27 cellular contexts compared by ENCODE assay signal in the genomic region with DNA sequence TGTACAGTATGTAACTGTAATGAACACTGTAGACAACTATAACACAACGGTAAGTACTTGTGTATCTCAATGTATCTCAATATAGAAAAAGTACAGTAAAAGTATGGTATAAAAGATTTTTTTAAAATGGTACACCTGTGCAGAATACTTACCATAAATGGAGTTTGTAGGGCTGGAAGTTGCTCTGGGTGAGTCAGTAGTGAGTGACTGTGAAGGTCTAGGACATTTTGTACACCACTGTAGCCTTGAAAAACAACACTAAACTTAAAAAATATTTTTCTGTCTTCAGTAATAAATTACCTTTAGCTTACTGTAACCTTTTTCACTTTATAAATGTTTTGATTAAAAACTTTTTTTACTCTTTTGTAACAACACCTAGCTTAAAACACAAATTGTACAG.
"Had no signal": no experiment of that assay in that cellular context is flagged by ENCODE, and none has a peak within 500 bp of the region (broad histone marks: within the 10 kb centered on the region; RNA-seq: fewer than 3 reads in every experiment).

No MANE protein-coding gene starts in this region.

- H3K27ac Mint-ChIP-seq: activated CD4-positive, alpha-beta memory T cell treated with anti-CD3 and anti-CD28 coated beads for 36 hours; activated CD4-positive, alpha-beta T cell treated with anti-CD3 and anti-CD28 coated beads, Interleukin-2, amount 10 ng/mL, durations not matched to agents 24 days and 14 days; activated naive CD4-positive, alpha-beta T cell treated with anti-CD3 and anti-CD28 coated beads, Interleukin-2, amount 50 U/mL, for 24 hours; activated naive CD8-positive, alpha-beta T cell treated with anti-CD3 and anti-CD28 coated beads, Interleukin-2, amount 50 U/mL, for 24 hours; activated T-cell treated with anti-CD3 and anti-CD28 coated beads, Interleukin-2, amount 50 U/mL, for 24 hours; naive B cell; T-helper 1 cell treated with Interleukin-12 subunit alpha and Interleukin-12 subunit beta and Interleukin-4 antibody, amounts not matched to agents 30 μg/mL and 1 μg/mL, for 36 hours had no signal

- DNase-seq: activated CD4-positive, alpha-beta memory T cell treated with anti-CD3 and anti-CD28 coated beads for 36 hours; activated CD4-positive, alpha-beta T cell treated with anti-CD3 and anti-CD28 coated beads, Interleukin-2, amount 10 ng/mL, durations not matched to agents 24 days and 14 days; activated CD8-positive, alpha-beta memory T cell treated with anti-CD3 and anti-CD28 coated beads, Interleukin-2, amount 50 U/mL, for 48 hours; activated gamma-delta T cell treated with Interleukin-2 at 50 U/mL for 16 hours; activated naive CD8-positive, alpha-beta T cell treated with anti-CD3 and anti-CD28 coated beads, Interleukin-2, amount 50 U/mL, for 24 hours; activated T-cell treated with anti-CD3 and anti-CD28 coated beads, Interleukin-2, amount 50 U/mL, for 24 hours; colonic mucosa; effector CD8-positive, alpha-beta T cell; foreskin melanocyte; islet precursor cell; left cardiac atrium; left ventricle myocardium superior; naive B cell; pancreas; psoas muscle; stimulated activated CD4-positive, alpha-beta T cell treated with anti-CD3 and anti-CD28 coated beads, Interleukin-4, amount 100 ng/mL, for 1 hour; stimulated activated naive CD8-positive, alpha-beta T cell treated with anti-CD3 and anti-CD28 coated beads, Interleukin-15, Interleukin-2, amounts not matched to agents 100 U/mL and 50 U/mL, for 24 hours; SW 1271; T1000; testis; transverse colon; WERI-Rb-1 had no signal

- H3K27me3 Mint-ChIP-seq: activated CD4-positive, alpha-beta memory T cell treated with anti-CD3 and anti-CD28 coated beads for 36 hours; activated CD4-positive, alpha-beta T cell treated with anti-CD3 and anti-CD28 coated beads, Interleukin-2, amount 10 ng/mL, durations not matched to agents 24 days and 14 days; activated naive CD4-positive, alpha-beta T cell treated with anti-CD3 and anti-CD28 coated beads, Interleukin-2, amount 50 U/mL, for 24 hours; activated naive CD8-positive, alpha-beta T cell treated with anti-CD3 and anti-CD28 coated beads, Interleukin-2, amount 50 U/mL, for 24 hours; activated T-cell treated with anti-CD3 and anti-CD28 coated beads, Interleukin-2, amount 50 U/mL, for 24 hours; naive B cell had no signal

- H3K4me3 Mint-ChIP-seq: activated CD4-positive, alpha-beta memory T cell treated with anti-CD3 and anti-CD28 coated beads for 36 hours; activated CD4-positive, alpha-beta T cell treated with anti-CD3 and anti-CD28 coated beads, Interleukin-2, amount 10 ng/mL, durations not matched to agents 24 days and 14 days; activated naive CD4-positive, alpha-beta T cell treated with anti-CD3 and anti-CD28 coated beads, Interleukin-2, amount 50 U/mL, for 24 hours; activated naive CD8-positive, alpha-beta T cell treated with anti-CD3 and anti-CD28 coated beads, Interleukin-2, amount 50 U/mL, for 24 hours; activated T-cell treated with anti-CD3 and anti-CD28 coated beads, Interleukin-2, amount 50 U/mL, for 24 hours; naive B cell; T-helper 1 cell treated with Interleukin-12 subunit alpha and Interleukin-12 subunit beta and Interleukin-4 antibody, amounts not matched to agents 30 μg/mL and 1 μg/mL, for 36 hours had no signal

- FAIRE-seq: endometrium, pancreas had no signal

- H3K4me3 ChIP-seq: colonic mucosa, pancreas, psoas muscle, right atrium auricular region, testis, transverse colon had no signal

- ATAC-seq: activated CD4-positive, CD25-positive, alpha-beta regulatory T cell treated with anti-CD3 and anti-CD28 coated beads, Interleukin-2, amount 50 U/mL, for 24 hours; activated naive CD8-positive, alpha-beta T cell treated with anti-CD3 and anti-CD28 coated beads, Interleukin-2, amount 50 U/mL, for 24 hours; left cardiac atrium; left ventricle myocardium superior; pancreas; psoas muscle; stimulated activated naive CD8-positive, alpha-beta T cell treated with anti-CD3 and anti-CD28 coated beads, Interleukin-15, Interleukin-2, amounts not matched to agents 100 U/mL and 50 U/mL, for 24 hours had no signal
